In genomic region chr6:31042801-31043200, GRCh38 we compare ENCODE assay signal across 8 cellular contexts. TPM values are rescaled to one million over a fixed set of nuclear protein-coding genes. Genes with fewer than 3 reads are reported as not detected.
DNase-seq lines count a peak whose midpoint lies in the region; ATAC-seq and TF ChIP-seq lines count a peak whose summit lies in the region.

No MANE protein-coding gene starts in this region.

- ATAC-seq in omental fat pad (ENCODE audit: low FRiP score) (no peak), HG03159 (IDR thresholded peaks at IDR 0.05; ENCODE audit: unreplicated experiment) (no peak)

- no peaks in the 10 kb centered on the region for H3K9me3 ChIP-seq in adipocyte (ENCODE audit: control insufficient read depth, low read length)

- H3K27me3 ChIP-seq in adipocyte (replicated peaks; ENCODE audit: control insufficient read depth, insufficient read depth, low read length) = peaks cover 24% of the 10 kb centered on the region

- H3K4me3 ChIP-seq in adipocyte (ENCODE audit: low read length) = no peak overlapping the region

- peak in 4 of 6 experiments; percentile 3 to 22 (median 15) for DNase-seq in stimulated activated naive CD4-positive, alpha-beta T cell (lab: John Stamatoyannopoulos, UW)
- no peak for DNase-seq in stimulated activated naive CD4-positive, alpha-beta T cell treated with Interleukin-2 at 50 U/mL for 16 hours (lab: John Stamatoyannopoulos, UW)
- DNase-seq in NCI-H82 treated with DMSO at 0.1 percent for 48 hours (lab: John Stamatoyannopoulos, UW; ENCODE audit: unreplicated experiment) (peak; percentile 38), adipocyte (ENCODE audit: low read depth) (peak; percentile 86), hippocampal formation (lab: John Stamatoyannopoulos, UW) (peak; percentile 13 to 15), omental fat pad (ENCODE audit: low spot score) (no peak)
- DNase-seq in stimulated activated CD4-positive, alpha-beta T cell treated with anti-CD3 and anti-CD28 coated beads, TNF-alpha, amount 100 ng/mL, for 24 hours (ENCODE audit: low read depth in 3 of 3) = peak; percentile 2 to 28 (median 7)

- peak overlapping the region; percentile 0 for H3K9ac ChIP-seq in adipocyte (ENCODE audit: low read length)

- no peaks in the 10 kb centered on the region for H3K36me3 ChIP-seq in adipocyte (ENCODE audit: control insufficient read depth, insufficient read depth, low read length, severe bottlenecking)

- TF ChIP-seq CTCF in omental fat pad (IDR thresholded peaks at IDR 0.05) = no peak

- H3K4me1 ChIP-seq in adipocyte (ENCODE audit: control insufficient read depth, insufficient read depth, low read length) = no peaks in the 10 kb centered on the region

RNA-seq across cellular contexts. Expression of gene MUC22, which starts 32.5 kb away (rescaled TPM):
- total RNA-seq in omental fat pad = not detected

RNA-seq across cellular contexts. Expression of gene MUC21, which starts 59.3 kb away (rescaled TPM):
- total RNA-seq in omental fat pad = not detected

Comparison
In these comparisons a context has a peak if more than half of its experiments do, and no peak if none do; other contexts are left out.
1. DNase-seq: peak in stimulated activated naive CD4-positive, alpha-beta T cell (4 of 6), NCI-H82 treated with DMSO at 0.1 percent for 48 hours (single experiment), adipocyte (single experiment), hippocampal formation (2 of 2) and stimulated activated CD4-positive, alpha-beta T cell treated with anti-CD3 and anti-CD28 coated beads, TNF-alpha, amount 100 ng/mL, for 24 hours (3 of 3); none in stimulated activated naive CD4-positive, alpha-beta T cell treated with Interleukin-2 at 50 U/mL for 16 hours (single experiment) and omental fat pad (single experiment).